19 cellular contexts compared by ENCODE assay signal in genomic region chr9:125460346-125460745, GRCh38.
"Had no signal": no experiment of that assay in that cellular context is flagged by ENCODE, and none has a peak within 500 bp of the region (broad histone marks: within the 10 kb centered on the region; RNA-seq: fewer than 3 reads in every experiment).

No MANE protein-coding gene starts in this region.

- H3K9me3 ChIP-seq: gastrocnemius medialis, thoracic aorta had no signal

- H3K36me3 ChIP-seq: thoracic aorta had no signal

- H3K4me1 Mint-ChIP-seq: activated CD4-positive, alpha-beta T cell treated with anti-CD3 and anti-CD28 coated beads for 36 hours had no signal

- H3K4me3 ChIP-seq: gastrocnemius medialis, left ventricle myocardium inferior, thoracic aorta had no signal

- ATAC-seq: activated CD4-positive, alpha-beta T cell treated with anti-CD3 and anti-CD28 coated beads for 36 hours; activated T-cell treated with anti-CD3 and anti-CD28 coated beads, Interleukin-2, amount 50 U/mL, for 72 hours; gastrocnemius medialis; stimulated activated naive B cell treated with anti-CD40 and anti-IgM and Interleukin-4, amounts not matched to agents 10 μg/mL and 1 μg/mL and 100 μg/mL, for 72 hours had no signal

- H3K4me3 Mint-ChIP-seq: activated B cell treated with CpG ODN at 0.5 μM for 24 hours; activated CD4-positive, alpha-beta T cell treated with anti-CD3 and anti-CD28 coated beads for 36 hours; activated naive CD4-positive, alpha-beta T cell treated with anti-CD3 and anti-CD28 coated beads for 36 hours; activated naive CD8-positive, alpha-beta T cell treated with anti-CD3 and anti-CD28 coated beads, Interleukin-2, amount 10 ng/mL, durations not matched to agents 7 days and 5 days; activated T-cell treated with anti-CD3 and anti-CD28 coated beads, Interleukin-2, amount 50 U/mL, for 72 hours; stimulated activated naive B cell treated with anti-CD40 and anti-IgM and Interleukin-4, amounts not matched to agents 10 μg/mL and 1 μg/mL and 100 μg/mL, for 72 hours; T-helper 1 cell treated with Interleukin-12 subunit alpha and Interleukin-12 subunit beta and Interleukin-4 antibody, amounts not matched to agents 30 μg/mL and 1 μg/mL, for 36 hours; type B pancreatic cell had no signal

- H3K27ac Mint-ChIP-seq: activated B cell treated with CpG ODN at 0.5 μM for 24 hours; activated CD4-positive, alpha-beta T cell treated with anti-CD3 and anti-CD28 coated beads for 36 hours; activated naive CD4-positive, alpha-beta T cell treated with anti-CD3 and anti-CD28 coated beads for 36 hours; activated naive CD8-positive, alpha-beta T cell treated with anti-CD3 and anti-CD28 coated beads, Interleukin-2, amount 10 ng/mL, durations not matched to agents 7 days and 5 days; activated T-cell treated with anti-CD3 and anti-CD28 coated beads, Interleukin-2, amount 50 U/mL, for 72 hours; stimulated activated naive B cell treated with anti-CD40 and anti-IgM and Interleukin-4, amounts not matched to agents 10 μg/mL and 1 μg/mL and 100 μg/mL, for 72 hours; T-helper 1 cell treated with Interleukin-12 subunit alpha and Interleukin-12 subunit beta and Interleukin-4 antibody, amounts not matched to agents 30 μg/mL and 1 μg/mL, for 36 hours had no signal

- H3K4me1 ChIP-seq: gastrocnemius medialis had no signal

- DNase-seq: activated B cell treated with CpG ODN at 0.5 μM for 24 hours; activated CD4-positive, alpha-beta T cell treated with anti-CD3 and anti-CD28 coated beads for 36 hours; activated CD4-positive, alpha-beta T cell treated with anti-CD3 and anti-CD28 coated beads, Interleukin-2, amount 50 U/mL, for 4 hours; activated effector memory CD4-positive, alpha-beta T cell treated with Interleukin-2 at 50 U/mL for 16 hours; activated naive CD4-positive, alpha-beta T cell treated with anti-CD3 and anti-CD28 coated beads for 36 hours; activated naive CD8-positive, alpha-beta T cell treated with anti-CD3 and anti-CD28 coated beads, Interleukin-2, amount 10 ng/mL, durations not matched to agents 7 days and 5 days; activated T-cell treated with anti-CD3 and anti-CD28 coated beads, Interleukin-2, amount 50 U/mL, for 72 hours; erythroblast; gastrocnemius medialis; hippocampal formation; left ventricle myocardium inferior; occipital lobe; stimulated activated CD4-positive, alpha-beta T cell treated with anti-CD3 and anti-CD28 coated beads, Interleukin-2, amount 100 ng/mL, for 48 hours; stimulated activated CD8-positive, alpha-beta memory T cell treated with anti-CD3 and anti-CD28 coated beads, Interleukin-4, amount 100 ng/mL, for 48 hours; stimulated activated naive B cell treated with anti-CD40 and anti-IgM and Interleukin-4, amounts not matched to agents 10 μg/mL and 1 μg/mL and 100 μg/mL, for 72 hours; T1000 had no signal

- H3K27me3 Mint-ChIP-seq: activated B cell treated with CpG ODN at 0.5 μM for 24 hours; activated CD4-positive, alpha-beta T cell treated with anti-CD3 and anti-CD28 coated beads for 36 hours; activated naive CD8-positive, alpha-beta T cell treated with anti-CD3 and anti-CD28 coated beads, Interleukin-2, amount 10 ng/mL, durations not matched to agents 7 days and 5 days; stimulated activated naive B cell treated with anti-CD40 and anti-IgM and Interleukin-4, amounts not matched to agents 10 μg/mL and 1 μg/mL and 100 μg/mL, for 72 hours had no signal

- H3K27ac ChIP-seq: gastrocnemius medialis, left ventricle myocardium inferior, thoracic aorta had no signal

- H3K27me3 ChIP-seq: gastrocnemius medialis had no signal
